21 cellular contexts compared by ENCODE assay signal in the genomic region with DNA sequence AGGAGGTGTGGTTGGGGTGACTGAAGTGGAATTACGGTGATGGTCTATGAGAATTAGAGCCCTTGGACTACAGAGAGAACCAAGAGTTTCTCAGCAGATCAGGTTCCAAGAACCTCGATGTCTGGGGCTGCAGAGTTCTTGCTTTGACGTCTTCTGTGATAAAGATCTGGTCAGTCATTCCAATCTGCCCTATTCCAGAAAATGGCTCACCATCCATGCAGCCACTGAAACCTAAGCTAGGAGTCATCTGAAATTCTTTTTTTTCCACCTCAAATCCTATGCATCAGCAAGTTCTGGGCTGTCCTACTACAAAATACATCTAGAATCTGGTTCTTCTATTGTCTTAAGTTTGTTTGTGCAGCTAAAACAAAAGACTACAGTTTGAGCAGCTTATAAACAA.
DNase-seq lines count a peak whose midpoint lies in the region; ATAC-seq, FAIRE-seq and TF ChIP-seq lines count a peak whose summit lies in the region.
"Had no signal": no experiment of that assay in that cellular context is flagged by ENCODE, and none has a peak within 500 bp of the region (broad histone marks: within the 10 kb centered on the region; RNA-seq: fewer than 3 reads in every experiment).

No MANE protein-coding gene starts in this region.

- H3K79me2 ChIP-seq in K562 (ENCODE audit: control insufficient read depth, insufficient read depth, low read length), result no peaks in the 10 kb centered on the region
- H3K79me2 ChIP-seq in osteoblast (ENCODE audit: insufficient read depth, low read length), result no peaks in the 10 kb centered on the region

- FAIRE-seq in K562 (lab: Jason Lieb, UNC), result no peak
- FAIRE-seq: GM12892, HepG2 had no signal

- H4K20me1 ChIP-seq in K562 (replicated peaks; ENCODE audit: control insufficient read depth, insufficient read depth, low read length), result no peaks in the 10 kb centered on the region
- no peaks in the 10 kb centered on the region for H4K20me1 ChIP-seq in osteoblast (ENCODE audit: insufficient read depth, low read length)

- CTCF ChIA-PET in K562 (lab: Yijun Ruan, JAX; ENCODE audit: low intra/inter-chr PET ratio), result no interaction called here

- H3K4me1 ChIP-seq in K562 (replicated peaks in 1 of 2; ENCODE audit: control insufficient read depth in 2 of 2, insufficient read depth in 2 of 2, low read length in 2 of 2) (peaks cover 0 to 6% of the 10 kb centered on the region in 2 experiments; a peak in 3 of 5 replicates), osteoblast (ENCODE audit: insufficient read depth, low read length) (no peaks in the 10 kb centered on the region)
- H3K4me1 ChIP-seq: BE2C, HAP-1 had no signal

- H3K4me2 ChIP-seq in K562 (ENCODE audit: insufficient read depth, low read length), result no peak overlapping the region
- no peak overlapping the region for H3K4me2 ChIP-seq in osteoblast (ENCODE audit: insufficient read depth, low read length)
- H3K4me2 ChIP-seq: KMS-11 had no signal

- H3K36me3 Mint-ChIP-seq in activated naive CD4-positive, alpha-beta T cell treated with anti-CD3 and anti-CD28 coated beads, Interleukin-2, amount 50 U/mL, for 72 hours, result no peaks in the 10 kb centered on the region
- H3K36me3 Mint-ChIP-seq: CD4-positive, CD25-positive, alpha-beta regulatory T cell; CD8-positive, alpha-beta memory T cell had no signal

- POLR2A ChIA-PET in K562 (lab: Yijun Ruan, JAX), result interaction anchor here (0.9 to 3.3 kb wide), 4 partner anchors 11 to 88 kb away, joined by 3 to 22 read pairs (median 4); no protein-coding TSS in a partner anchor

- ATAC-seq in K562 (no peak), GM18498 (IDR thresholded peaks at IDR 0.05; ENCODE audit: unreplicated experiment) (no peak), HG03521 (IDR thresholded peaks at IDR 0.05; ENCODE audit: unreplicated experiment) (no peak)
- ATAC-seq in activated naive CD4-positive, alpha-beta T cell treated with anti-CD3 and anti-CD28 coated beads, Interleukin-2, amount 50 U/mL, for 72 hours, result no peak
- ATAC-seq: HepG2 had no signal

- 14% methylated on average over 3 of the region's 3 CpGs for WGBS in K562 (ENCODE audit: insufficient coverage, low coverage, missing lambda C conversion rate)

- TF ChIP-seq POLR2A in K562 (conservative IDR thresholded peaks at IDR 0.05), result no peak

- no peak for TF ChIP-seq RAD21 in K562 (CRISPR knock-in tag; conservative IDR thresholded peaks at IDR 0.05 in 1 of 2, IDR thresholded peaks at IDR 0.05 in 1 of 2)

- H3K27ac ChIP-seq in K562 (ENCODE audit: extremely low read depth, low read depth, low read length) (no peak overlapping the region), osteoblast (ENCODE audit: low read depth, low read length) (peak overlapping the region; percentile 16)
- H3K27ac ChIP-seq: KMS-11 had no signal

- H3K36me3 ChIP-seq in K562 (ENCODE audit: control insufficient read depth, insufficient read depth, low read length) (no peaks in the 10 kb centered on the region), osteoblast (ENCODE audit: insufficient read depth, low read length) (no peaks in the 10 kb centered on the region)
- H3K36me3 ChIP-seq: BE2C, HAP-1 had no signal

- no peak overlapping the region for H3K27ac Mint-ChIP-seq in activated naive CD4-positive, alpha-beta T cell treated with anti-CD3 and anti-CD28 coated beads, Interleukin-2, amount 50 U/mL, for 72 hours
- H3K27ac Mint-ChIP-seq: CD4-positive, CD25-positive, alpha-beta regulatory T cell; CD8-positive, alpha-beta memory T cell had no signal

- in situ Hi-C loops in K562 (cut with MboI), result no loop called here

- TF ChIP-seq EP300 in K562 (IDR thresholded peaks at IDR 0.05; ENCODE audit: low read length), result no peak

- no peak overlapping the region for H3K9ac ChIP-seq in K562 (ENCODE audit: insufficient read depth in 1 of 2, low read depth in 2 of 2, low read length in 2 of 2)
- H3K9ac ChIP-seq: KMS-11 had no signal

- no peaks in the 10 kb centered on the region for H3K9me3 ChIP-seq in K562 (replicated peaks; ENCODE audit: control insufficient read depth, insufficient read depth, low read depth, low read length)
- no peaks in the 10 kb centered on the region for H3K9me3 ChIP-seq in osteoblast (ENCODE audit: low read depth, low read length)
- H3K9me3 ChIP-seq: BE2C, HAP-1 had no signal

- TF ChIP-seq CTCF in K562 (IDR thresholded peaks at IDR 0.05 in 2 of 3, conservative IDR thresholded peaks at IDR 0.05 in 1 of 3; ENCODE audit: insufficient read depth in 2 of 3, low read depth in 1 of 3, low read length in 3 of 3) (no peak), osteoblast (IDR thresholded peaks at IDR 0.05; ENCODE audit: extremely low read depth, low read depth, low read length) (no peak)

- no TSS peak for BruUV-seq in K562 (replicated peaks; lab: Mats Ljungman, UMichigan)

- intact Hi-C loops in K562 (cut with micrococcal nuclease), result no loop called here

- H2AFZ ChIP-seq in K562 (ENCODE audit: low read depth, low read length) (peak overlapping the region; percentile 35), osteoblast (ENCODE audit: low read length) (peak overlapping the region; percentile 49)

- H3K27me3 ChIP-seq in K562 (ENCODE audit: control insufficient read depth in 2 of 2, insufficient read depth in 2 of 2, low read length in 2 of 2) (no peaks in the 10 kb centered on the region), osteoblast (ENCODE audit: insufficient read depth, low read length) (no peaks in the 10 kb centered on the region)
- H3K27me3 ChIP-seq: BE2C had no signal

- H3K4me3 ChIP-seq in K562, result no peak overlapping the region
- no peak overlapping the region for H3K4me3 ChIP-seq in osteoblast (ENCODE audit: insufficient read depth, low read length)
- H3K4me3 ChIP-seq: HAP-1 had no signal

- H3K9me1 ChIP-seq in K562 (ENCODE audit: control insufficient read depth, insufficient read depth, low read length), result no peaks in the 10 kb centered on the region

- DNase-seq in ELR (ENCODE audit: low read depth), result peak; percentile 18
- peak; percentile 39 for DNase-seq in M059J (ENCODE audit: low read depth)
- no peak for DNase-seq in K562 (ENCODE audit: extremely low read depth in 1 of 4, low spot score in 3 of 4)
- DNase-seq in osteoblast (ENCODE audit: insufficient read length, low spot score, missing footprints), result peak; percentile 77
- DNase-seq in activated naive CD4-positive, alpha-beta T cell treated with anti-CD3 and anti-CD28 coated beads, Interleukin-2, amount 50 U/mL, for 72 hours (ENCODE audit: low spot score in 2 of 2), result no peak
- DNase-seq in effector CD4-positive, alpha-beta T cell, result no peak
- DNase-seq: BE2C; C1 segment of cervical spinal cord; CD4-positive, CD25-positive, alpha-beta regulatory T cell; CD8-positive, alpha-beta memory T cell; COR-L47; DMS 273 treated with DMSO at 0.1 percent for 48 hours; DMS53; DND-41; GDM1 had no signal

- H3K9me3 Mint-ChIP-seq in activated naive CD4-positive, alpha-beta T cell treated with anti-CD3 and anti-CD28 coated beads, Interleukin-2, amount 50 U/mL, for 72 hours, result no peaks in the 10 kb centered on the region
- H3K9me3 Mint-ChIP-seq: CD8-positive, alpha-beta memory T cell had no signal

TF ChIP-seq in K562, 482 proteins besides CTCF, POLR2A, EP300 and RAD21:
- TF ChIP-seq L3MBTL2 (IDR thresholded peaks at IDR 0.05), result 0 out of 2 replicates have a peak, but pooled peaks have one; percentile 16
- TF ChIP-seq C11orf30 (IDR thresholded peaks at IDR 0.05; ENCODE audit: low read depth), result peak; percentile 45; the same call in 1 of the 2 replicates
- peak; percentile 21; the same call in 1 of the 2 replicates for TF ChIP-seq ZNF316 (IDR thresholded peaks at IDR 0.05)
- TF ChIP-seq POLR2B (IDR thresholded peaks at IDR 0.05; ENCODE audit: low read depth, partially characterized antibody), result no peak
- TF ChIP-seq MAFG (tag; conservative IDR thresholded peaks at IDR 0.05), result peak; percentile 24; the same call in 1 of the 2 replicates
- TF ChIP-seq JUND (IDR thresholded peaks at IDR 0.05; ENCODE audit: borderline replicate concordance, low read depth, low read length), result no peak
- TF ChIP-seq JUND (tag; IDR thresholded peaks at IDR 0.05; ENCODE audit: borderline replicate concordance, low read depth, low read length), result 0 out of 3 replicates have a peak, but pooled peaks have one; percentile 12

Comparison
In these comparisons a context has a peak if more than half of its experiments do, and no peak if none do; other contexts are left out.
1. DNase-seq: peak in ELR (single experiment), M059J (single experiment) and osteoblast (single experiment); none in K562 (0 of 4), activated naive CD4-positive, alpha-beta T cell treated with anti-CD3 and anti-CD28 coated beads, Interleukin-2, amount 50 U/mL, for 72 hours (0 of 2) and effector CD4-positive, alpha-beta T cell (single experiment).